In the genomic region with DNA sequence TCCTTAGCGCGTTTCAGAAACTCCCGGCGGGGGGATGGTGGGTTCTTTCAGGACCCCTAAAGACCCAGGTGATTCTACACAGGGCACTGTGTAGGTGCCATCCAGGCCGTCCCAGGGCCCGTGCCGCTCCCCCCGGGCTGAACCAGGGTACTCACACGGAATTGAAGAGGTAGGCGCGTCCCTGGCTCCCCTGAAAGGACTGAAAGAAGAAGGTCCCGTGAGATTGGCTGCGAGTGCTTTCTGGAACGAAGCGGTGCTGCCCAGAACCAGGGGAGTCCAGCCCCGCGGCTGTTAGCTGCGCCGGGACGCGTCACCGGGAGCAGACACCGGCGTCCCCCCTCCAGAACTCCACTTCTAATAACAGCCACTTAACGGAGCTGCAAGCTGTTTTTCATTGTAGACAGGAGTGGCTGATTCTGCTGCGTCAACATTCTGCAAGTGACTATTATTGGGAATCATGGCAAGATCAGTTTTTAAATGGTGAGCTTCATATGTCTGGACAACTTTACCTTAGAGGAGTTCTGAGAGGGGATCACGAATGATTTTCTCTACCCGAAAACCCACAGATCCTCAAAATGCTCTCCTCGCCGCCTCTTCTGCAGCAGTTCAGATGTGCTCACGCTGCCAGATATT, we compare ENCODE assay signal across 17 cellular contexts. TPM values are rescaled to one million over a fixed set of nuclear protein-coding genes. Genes with fewer than 3 reads are reported as not detected.
DNase-seq lines count a peak whose midpoint lies in the region; ATAC-seq lines count a peak whose summit lies in the region.
"Had no signal": no experiment of that assay in that cellular context is flagged by ENCODE, and none has a peak within 500 bp of the region (broad histone marks: within the 10 kb centered on the region; RNA-seq: fewer than 3 reads in every experiment).

No MANE protein-coding gene starts in this region.

- peak; percentile 9 for DNase-seq in NCI-H1436 (lab: John Stamatoyannopoulos, UW)
- no peak for DNase-seq in NCI-H1436 treated with DMSO at 0.1 percent for 48 hours (lab: John Stamatoyannopoulos, UW)
- peak; percentile 39 for DNase-seq in NCI-H2227 treated with DMSO at 0.1 percent for 48 hours (lab: John Stamatoyannopoulos, UW)
- no peak for DNase-seq in stimulated activated naive B cell treated with anti-CD40 and anti-IgM and Interleukin-4, amounts not matched to agents 10 μg/mL and 1 μg/mL and 100 μg/mL, for 72 hours
- no peak for DNase-seq in NCI-H446 treated with DMSO at 0.1 percent for 48 hours (lab: John Stamatoyannopoulos, UW)
- no peak for DNase-seq in T-helper 1 cell
- DNase-seq in immature natural killer cell: no peak
- DNase-seq: DMS 273 treated with DMSO at 0.1 percent for 48 hours, DND-41, KG1, NCI-H1417, NCI-H1930, NCI-H526 treated with DMSO at 0.1 percent for 48 hours, SW 1271 had no signal

- ATAC-seq in esophagus mucosa: peak; percentile 6
- no peak for ATAC-seq in stimulated activated naive B cell treated with anti-CD40 and anti-IgM and Interleukin-4, amounts not matched to agents 10 μg/mL and 1 μg/mL and 100 μg/mL, for 72 hours (replicated peaks)
- ATAC-seq: Panc1 had no signal

- no peaks in the 10 kb centered on the region for H3K9me3 Mint-ChIP-seq in stimulated activated naive B cell treated with anti-CD40 and anti-IgM and Interleukin-4, amounts not matched to agents 10 μg/mL and 1 μg/mL and 100 μg/mL, for 72 hours
- H3K9me3 Mint-ChIP-seq in immature natural killer cell: no peaks in the 10 kb centered on the region
- H3K9me3 Mint-ChIP-seq: CD14-positive monocyte had no signal

- peaks cover 5 to 11% of the 10 kb centered on the region in 2 donors for H3K36me3 Mint-ChIP-seq in stimulated activated naive B cell treated with anti-CD40 and anti-IgM and Interleukin-4, amounts not matched to agents 10 μg/mL and 1 μg/mL and 100 μg/mL, for 72 hours
- peaks cover 6 to 26% (median 9%) of the 10 kb centered on the region in 3 donors for H3K36me3 Mint-ChIP-seq in immature natural killer cell

- peak overlapping the region; percentile 20 for H3K27ac Mint-ChIP-seq in stimulated activated naive B cell treated with anti-CD40 and anti-IgM and Interleukin-4, amounts not matched to agents 10 μg/mL and 1 μg/mL and 100 μg/mL, for 72 hours
- H3K27ac Mint-ChIP-seq in immature natural killer cell: no peak overlapping the region

- no peaks in the 10 kb centered on the region for H3K27me3 Mint-ChIP-seq in stimulated activated naive B cell treated with anti-CD40 and anti-IgM and Interleukin-4, amounts not matched to agents 10 μg/mL and 1 μg/mL and 100 μg/mL, for 72 hours
- peaks cover 0 to 7% (median 0%) of the 10 kb centered on the region in 3 donors for H3K27me3 Mint-ChIP-seq in immature natural killer cell (ENCODE audit: low read depth in 3 of 3)

- no peak overlapping the region for H3K4me3 Mint-ChIP-seq in stimulated activated naive B cell treated with anti-CD40 and anti-IgM and Interleukin-4, amounts not matched to agents 10 μg/mL and 1 μg/mL and 100 μg/mL, for 72 hours
- no peak overlapping the region for H3K4me3 Mint-ChIP-seq in immature natural killer cell
- H3K4me3 Mint-ChIP-seq: CD14-positive monocyte had no signal

- H3K4me1 Mint-ChIP-seq in stimulated activated naive B cell treated with anti-CD40 and anti-IgM and Interleukin-4, amounts not matched to agents 10 μg/mL and 1 μg/mL and 100 μg/mL, for 72 hours: peaks cover 0 to 7% of the 10 kb centered on the region in 2 donors
- no peaks in the 10 kb centered on the region for H3K4me1 Mint-ChIP-seq in immature natural killer cell
- H3K4me1 Mint-ChIP-seq: CD14-positive monocyte had no signal

RNA-seq across cellular contexts. Expression of gene YPEL1, which starts 31.8 kb away (rescaled TPM):
- 0.36 TPM for total RNA-seq in esophagus mucosa
- polyA plus RNA-seq in immature natural killer cell: 100 to 1,000 TPM in 2 of 3 donors, 10 to 100 TPM in 1; 72.9 to 100 (median 100) TPM

RNA-seq across cellular contexts. Expression of gene PPIL2, which starts 38.0 kb away (rescaled TPM):
- 31.3 TPM for total RNA-seq in esophagus mucosa
- 10 to 100 TPM; 13.9 to 54.6 (median 14.5) TPM for polyA plus RNA-seq in immature natural killer cell

Comparison
In these comparisons a context has a peak if more than half of its experiments do, and no peak if none do; other contexts are left out.
1. DNase-seq: peak in NCI-H1436 (single experiment) and NCI-H2227 treated with DMSO at 0.1 percent for 48 hours (single experiment); none in NCI-H1436 treated with DMSO at 0.1 percent for 48 hours (single experiment), stimulated activated naive B cell treated with anti-CD40 and anti-IgM and Interleukin-4, amounts not matched to agents 10 μg/mL and 1 μg/mL and 100 μg/mL, for 72 hours (single experiment), NCI-H446 treated with DMSO at 0.1 percent for 48 hours (single experiment), T-helper 1 cell (0 of 5) and immature natural killer cell (0 of 3).